25 cellular contexts compared by ENCODE assay signal in the genomic region with DNA sequence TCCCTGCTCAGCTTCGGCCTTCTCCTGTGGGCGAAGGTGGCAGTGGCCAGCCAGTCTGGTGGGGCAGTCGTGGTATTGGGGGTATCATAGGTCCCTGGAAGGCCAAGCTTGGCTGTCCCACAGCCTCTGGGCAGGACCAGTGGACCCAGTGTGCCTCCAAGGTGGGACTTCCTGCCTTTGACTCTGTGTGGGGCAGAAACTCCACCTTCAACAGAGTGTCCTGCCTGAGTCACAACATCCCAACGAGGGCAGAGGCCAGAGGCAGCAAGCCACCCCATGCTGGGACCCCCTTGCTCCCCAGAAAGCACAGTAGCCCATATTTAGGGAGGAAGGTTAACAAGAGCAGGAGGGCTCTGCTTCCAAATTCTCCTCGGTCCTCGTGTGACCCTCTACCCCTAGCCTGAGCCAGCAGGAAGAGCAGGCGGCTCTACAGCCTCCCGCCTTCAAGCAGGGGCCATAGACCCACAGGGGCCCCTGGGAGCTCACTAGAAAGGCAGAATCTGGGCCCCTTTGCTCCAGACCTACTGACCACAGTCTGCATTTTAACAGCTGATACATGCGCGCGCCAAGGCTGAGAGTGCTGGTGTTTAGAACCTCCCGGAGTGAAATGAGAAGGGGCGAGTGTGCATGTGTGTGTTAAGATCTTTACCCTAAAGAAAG.
"Had no signal": no experiment of that assay in that cellular context is flagged by ENCODE, and none has a peak within 500 bp of the region (broad histone marks: within the 10 kb centered on the region; RNA-seq: fewer than 3 reads in every experiment).

No MANE protein-coding gene starts in this region.

- DNase-seq: heart left ventricle; hypothalamus; islet precursor cell; left ventricle myocardium inferior; mesendoderm; naive B cell; natural killer cell; nucleus accumbens; posterior cingulate gyrus; retina; right cardiac atrium; sigmoid colon; small intestine; spleen; stimulated activated CD4-positive, alpha-beta T cell treated with anti-CD3 and anti-CD28 coated beads, Interleukin-4, amount 100 ng/mL, for 24 hours; stimulated activated naive CD4-positive, alpha-beta T cell; substantia nigra had no signal

- H3K36me3 ChIP-seq: heart left ventricle, left ventricle myocardium inferior, pancreas, prostate gland, sigmoid colon, spleen, tibial nerve, upper lobe of left lung had no signal

- H3K36me3 Mint-ChIP-seq: mesothelial cell of epicardium; naive B cell; natural killer cell; stimulated activated effector memory CD8-positive, alpha-beta T cell treated with anti-CD3 and anti-CD28 coated beads, Interleukin-12 subunit alpha, Interleukin-12 subunit beta, amount 100 ng/mL, for 72 hours had no signal

- ATAC-seq: heart left ventricle; natural killer cell; pancreas; right cardiac atrium; stimulated activated effector memory CD8-positive, alpha-beta T cell treated with anti-CD3 and anti-CD28 coated beads, Interleukin-12 subunit alpha, Interleukin-12 subunit beta, amount 100 ng/mL, for 72 hours had no signal

- FAIRE-seq: pancreas, small intestine had no signal

- H3K27ac ChIP-seq: heart left ventricle, left ventricle myocardium inferior, pancreas, prostate gland, sigmoid colon, spleen, tibial nerve, upper lobe of left lung had no signal

- H3K27me3 ChIP-seq: pancreas, upper lobe of left lung had no signal

- H3K27ac Mint-ChIP-seq: mesothelial cell of epicardium; naive B cell; natural killer cell; stimulated activated effector memory CD8-positive, alpha-beta T cell treated with anti-CD3 and anti-CD28 coated beads, Interleukin-12 subunit alpha, Interleukin-12 subunit beta, amount 100 ng/mL, for 72 hours; stimulated activated naive CD8-positive, alpha-beta T cell treated with anti-CD3 and anti-CD28 coated beads, Interleukin-15, Interleukin-2, amounts not matched to agents 100 ng/mL and 50 ng/mL, for 24 hours had no signal

- H3K4me1 Mint-ChIP-seq: naive B cell; natural killer cell; stimulated activated effector memory CD8-positive, alpha-beta T cell treated with anti-CD3 and anti-CD28 coated beads, Interleukin-12 subunit alpha, Interleukin-12 subunit beta, amount 100 ng/mL, for 72 hours had no signal

- H3K9me3 ChIP-seq: heart left ventricle, left ventricle myocardium inferior, pancreas, prostate gland, sigmoid colon, spleen, tibial nerve, upper lobe of left lung had no signal

- H3K9me3 Mint-ChIP-seq: mesothelial cell of epicardium; naive B cell; natural killer cell; stimulated activated effector memory CD8-positive, alpha-beta T cell treated with anti-CD3 and anti-CD28 coated beads, Interleukin-12 subunit alpha, Interleukin-12 subunit beta, amount 100 ng/mL, for 72 hours; stimulated activated naive CD8-positive, alpha-beta T cell treated with anti-CD3 and anti-CD28 coated beads, Interleukin-15, Interleukin-2, amounts not matched to agents 100 ng/mL and 50 ng/mL, for 24 hours had no signal

- H3K4me3 Mint-ChIP-seq: mesothelial cell of epicardium; naive B cell; natural killer cell; stimulated activated effector memory CD8-positive, alpha-beta T cell treated with anti-CD3 and anti-CD28 coated beads, Interleukin-12 subunit alpha, Interleukin-12 subunit beta, amount 100 ng/mL, for 72 hours; stimulated activated naive CD8-positive, alpha-beta T cell treated with anti-CD3 and anti-CD28 coated beads, Interleukin-15, Interleukin-2, amounts not matched to agents 100 ng/mL and 50 ng/mL, for 24 hours had no signal

- H3K4me3 ChIP-seq: heart left ventricle, left ventricle myocardium inferior, lung, pancreas, prostate gland, sigmoid colon, spleen, tibial nerve, upper lobe of left lung had no signal

- H3K4me1 ChIP-seq: pancreas, prostate gland, sigmoid colon, spleen, tibial nerve, upper lobe of left lung had no signal
